In the genomic region with DNA sequence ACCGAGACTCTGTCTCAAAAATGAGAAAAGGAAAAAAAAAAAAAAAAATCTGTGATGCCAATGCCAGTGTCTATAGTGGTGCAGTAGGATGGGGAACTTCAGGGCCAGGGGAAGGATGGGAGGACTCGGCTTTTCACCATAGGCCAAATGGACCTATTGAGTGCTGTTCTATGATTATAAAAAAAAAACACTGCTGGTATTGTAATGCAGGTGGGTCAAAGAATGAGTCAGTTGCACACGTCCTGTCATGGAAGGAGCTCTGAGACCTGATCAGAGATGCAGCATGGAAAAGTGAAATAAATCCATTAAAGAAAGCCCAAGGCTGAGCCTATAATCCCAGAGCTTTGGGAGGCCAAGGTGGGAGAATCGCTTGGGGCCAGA, we compare ENCODE assay signal across 13 cellular contexts. TPM values are rescaled to one million over a fixed set of nuclear protein-coding genes. Genes with fewer than 3 reads are reported as not detected.
DNase-seq lines count a peak whose midpoint lies in the region; ATAC-seq and TF ChIP-seq lines count a peak whose summit lies in the region.
"Had no signal": no experiment of that assay in that cellular context is flagged by ENCODE, and none has a peak within 500 bp of the region (broad histone marks: within the 10 kb centered on the region; RNA-seq: fewer than 3 reads in every experiment).

No MANE protein-coding gene starts in this region.

- peaks cover 30% of the 10 kb centered on the region for H4K20me1 ChIP-seq in smooth muscle cell (ENCODE audit: low read depth)

- no peak overlapping the region for H2AFZ ChIP-seq in smooth muscle cell (ENCODE audit: low read depth)

- H3K9ac ChIP-seq in smooth muscle cell (ENCODE audit: low read depth), result no peak overlapping the region

- no peaks in the 10 kb centered on the region for H3K27me3 Mint-ChIP-seq in activated CD4-positive, alpha-beta T cell treated with anti-CD3 and anti-CD28 coated beads for 36 hours
- H3K27me3 Mint-ChIP-seq: memory B cell had no signal

- H3K36me3 ChIP-seq in WERI-Rb-1, result peaks cover 31% of the 10 kb centered on the region
- H3K36me3 ChIP-seq in gastroesophageal sphincter, result peaks cover 0 to 35% of the 10 kb centered on the region in 2 donors
- peaks cover 7% of the 10 kb centered on the region for H3K36me3 ChIP-seq in smooth muscle cell (ENCODE audit: low read depth)

- 88% methylated on average over 2 to 3 of the region's 4 CpGs for WGBS in gastroesophageal sphincter (ENCODE audit: low coverage in 1 of 2), 2 donors
- 93% methylated on average over 4 of the region's 4 CpGs for WGBS in smooth muscle cell (ENCODE audit: low lambda C conversion rate)

- no peaks in the 10 kb centered on the region for H3K9me3 Mint-ChIP-seq in activated CD4-positive, alpha-beta T cell treated with anti-CD3 and anti-CD28 coated beads for 36 hours (ENCODE audit: low read depth)
- H3K9me3 Mint-ChIP-seq: memory B cell had no signal

- intact Hi-C loops in activated CD4-positive, alpha-beta T cell treated with anti-CD3 and anti-CD28 coated beads for 36 hours (cut with DNase I, micrococcal nuclease), result loop anchor here in 1 of 2 experiments (10.0 kb wide), 1 partner anchor 1566 kb away; a partner anchor contains a TSS

- H3K4me3 ChIP-seq in WERI-Rb-1 (ENCODE audit: low read depth, low read length) (no peak overlapping the region), gastroesophageal sphincter (no peak overlapping the region), smooth muscle cell (no peak overlapping the region)

- peak overlapping the region; percentile 76 for H3K27ac Mint-ChIP-seq in activated CD4-positive, alpha-beta T cell treated with anti-CD3 and anti-CD28 coated beads for 36 hours
- H3K27ac Mint-ChIP-seq: memory B cell had no signal

- H3K4me2 ChIP-seq in smooth muscle cell, result no peak overlapping the region

- H3K9me3 ChIP-seq in WERI-Rb-1 (ENCODE audit: severe bottlenecking), result no peaks in the 10 kb centered on the region
- H3K9me3 ChIP-seq in gastroesophageal sphincter, result no peaks in the 10 kb centered on the region
- H3K9me3 ChIP-seq in smooth muscle cell (replicated peaks; ENCODE audit: low read depth), result no peaks in the 10 kb centered on the region

- H3K27ac ChIP-seq in WERI-Rb-1 (no peak overlapping the region), gastroesophageal sphincter (peak overlapping the region in 3 of 4 donors; percentile 46 to 76 (median 61)), smooth muscle cell (ENCODE audit: low read depth) (peak overlapping the region; percentile 10)

- peaks cover 29% of the 10 kb centered on the region for H3K36me3 Mint-ChIP-seq in activated CD4-positive, alpha-beta T cell treated with anti-CD3 and anti-CD28 coated beads for 36 hours (ENCODE audit: low read depth)

- H3K79me2 ChIP-seq in smooth muscle cell (ENCODE audit: low read depth), result peaks cover 18% of the 10 kb centered on the region

- DNase-seq in activated CD4-positive, alpha-beta T cell treated with anti-CD3 and anti-CD28 coated beads for 36 hours, result no peak
- no peak for DNase-seq in activated CD4-positive, alpha-beta T cell treated with anti-CD3 and anti-CD28 coated beads for 48 hours
- DNase-seq in WERI-Rb-1 (peak; percentile 37), smooth muscle cell (lab: John Stamatoyannopoulos, UW; ENCODE audit: unreplicated experiment) (no peak), SHP77 treated with DMSO at 0.1 percent for 48 hours (lab: John Stamatoyannopoulos, UW) (no peak), NCI-H1436 (lab: John Stamatoyannopoulos, UW) (no peak)
- no peak for DNase-seq in activated effector memory CD4-positive, alpha-beta T cell treated with Interleukin-2 at 50 U/mL for 16 hours
- DNase-seq: activated T-cell treated with anti-CD3 and anti-CD28 coated beads for 4 hours, cortex of kidney, NCI-H1417 treated with DMSO at 0.1 percent for 48 hours, T-helper 9 cell had no signal

- H3F3A ChIP-seq in smooth muscle cell (ENCODE audit: low read depth), result peaks cover 10% of the 10 kb centered on the region

- no peak for ATAC-seq in activated CD4-positive, alpha-beta T cell treated with anti-CD3 and anti-CD28 coated beads for 36 hours
- no peak for ATAC-seq in gastroesophageal sphincter

- no peaks in the 10 kb centered on the region for H3K27me3 ChIP-seq in WERI-Rb-1 (ENCODE audit: insufficient read depth, low read depth, severe bottlenecking)
- no peaks in the 10 kb centered on the region for H3K27me3 ChIP-seq in gastroesophageal sphincter
- H3K27me3 ChIP-seq in smooth muscle cell (ENCODE audit: low read depth), result no peaks in the 10 kb centered on the region

- peaks cover 62% of the 10 kb centered on the region for H3K4me1 Mint-ChIP-seq in activated CD4-positive, alpha-beta T cell treated with anti-CD3 and anti-CD28 coated beads for 36 hours

- TF ChIP-seq CTCF in WERI-Rb-1 (IDR thresholded peaks at IDR 0.05; ENCODE audit: low read depth, low read length), result no peak
- TF ChIP-seq CTCF in gastroesophageal sphincter (IDR thresholded peaks at IDR 0.05), result no peak
- TF ChIP-seq CTCF in smooth muscle cell (IDR thresholded peaks at IDR 0.05; ENCODE audit: borderline replicate concordance, insufficient read depth, poor library complexity, severe bottlenecking), result no peak

- H3K4me3 Mint-ChIP-seq in activated CD4-positive, alpha-beta T cell treated with anti-CD3 and anti-CD28 coated beads for 36 hours, result no peak overlapping the region
- H3K4me3 Mint-ChIP-seq: memory B cell had no signal

- POLR2A ChIA-PET in activated CD4-positive, alpha-beta T cell treated with anti-CD3 and anti-CD28 coated beads for 36 hours (lab: Charles Lee), result no interaction called here

- H3K4me1 ChIP-seq in gastroesophageal sphincter (peaks cover 0 to 46% (median 19%) of the 10 kb centered on the region in 3 donors), smooth muscle cell (ENCODE audit: low read depth) (peaks cover 2% of the 10 kb centered on the region)

- no peak for TF ChIP-seq POLR2A in gastroesophageal sphincter (IDR thresholded peaks at IDR 0.05)

- CTCF ChIA-PET in activated CD4-positive, alpha-beta T cell treated with anti-CD3 and anti-CD28 coated beads for 36 hours (lab: Charles Lee), result no interaction called here

- no peak for TF ChIP-seq EP300 in gastroesophageal sphincter (IDR thresholded peaks at IDR 0.05)

RNA-seq across cellular contexts. Expression of a gene that starts 7.0 kb away (rescaled TPM):
- total RNA-seq in activated CD4-positive, alpha-beta T cell treated with anti-CD3 and anti-CD28 coated beads for 36 hours, result 10 to 100 TPM; 69.3 to 72.6 TPM
- total RNA-seq in gastroesophageal sphincter, result 10 to 100 TPM; 59.3 to 72.8 (median 68.2) TPM
- 96.1 and 114 TPM in 2 replicates for total RNA-seq in smooth muscle cell
- 152 and 175 TPM in 2 replicates for polyA plus RNA-seq in smooth muscle cell

RNA-seq across cellular contexts. Expression of a gene that starts 15.3 kb away (rescaled TPM):
- total RNA-seq in activated CD4-positive, alpha-beta T cell treated with anti-CD3 and anti-CD28 coated beads for 36 hours, result 10 to 100 TPM; 19.3 to 25.7 TPM
- total RNA-seq in gastroesophageal sphincter (100 to 1,000 TPM in 1 of 4 donors, 10 to 100 TPM in 3; 63.8 to 115 (median 78.3) TPM), smooth muscle cell (73.0 and 81.8 TPM in 2 replicates)
- 142 and 178 TPM in 2 replicates for polyA plus RNA-seq in smooth muscle cell

RNA-seq across cellular contexts. Expression of a gene that starts 18.2 kb away (rescaled TPM):
- total RNA-seq in activated CD4-positive, alpha-beta T cell treated with anti-CD3 and anti-CD28 coated beads for 36 hours, result 100 to 1,000 TPM; 106 to 145 TPM
- total RNA-seq in gastroesophageal sphincter (10 to 100 TPM; 21.3 to 27.2 (median 24.3) TPM), smooth muscle cell (80.6 and 86.1 TPM in 2 replicates)
- 216 and 252 TPM in 2 replicates for polyA plus RNA-seq in smooth muscle cell

RNA-seq across cellular contexts. Expression of a gene that starts 36.1 kb away (rescaled TPM):
- under 1 TPM; 0.16 to 0.25 TPM for total RNA-seq in activated CD4-positive, alpha-beta T cell treated with anti-CD3 and anti-CD28 coated beads for 36 hours
- total RNA-seq in gastroesophageal sphincter, result 1 to 10 TPM in 2 of 4 donors, under 1 TPM in 2; 0.23 to 4.6 (median 1.3) TPM
- 0.27 TPM in 1 of 2 replicates, not detected in the other for total RNA-seq in smooth muscle cell
- 1.0 TPM in 1 of 2 replicates, not detected in the other for polyA plus RNA-seq in smooth muscle cell
